10 cellular contexts compared by ENCODE assay signal in the genomic region with DNA sequence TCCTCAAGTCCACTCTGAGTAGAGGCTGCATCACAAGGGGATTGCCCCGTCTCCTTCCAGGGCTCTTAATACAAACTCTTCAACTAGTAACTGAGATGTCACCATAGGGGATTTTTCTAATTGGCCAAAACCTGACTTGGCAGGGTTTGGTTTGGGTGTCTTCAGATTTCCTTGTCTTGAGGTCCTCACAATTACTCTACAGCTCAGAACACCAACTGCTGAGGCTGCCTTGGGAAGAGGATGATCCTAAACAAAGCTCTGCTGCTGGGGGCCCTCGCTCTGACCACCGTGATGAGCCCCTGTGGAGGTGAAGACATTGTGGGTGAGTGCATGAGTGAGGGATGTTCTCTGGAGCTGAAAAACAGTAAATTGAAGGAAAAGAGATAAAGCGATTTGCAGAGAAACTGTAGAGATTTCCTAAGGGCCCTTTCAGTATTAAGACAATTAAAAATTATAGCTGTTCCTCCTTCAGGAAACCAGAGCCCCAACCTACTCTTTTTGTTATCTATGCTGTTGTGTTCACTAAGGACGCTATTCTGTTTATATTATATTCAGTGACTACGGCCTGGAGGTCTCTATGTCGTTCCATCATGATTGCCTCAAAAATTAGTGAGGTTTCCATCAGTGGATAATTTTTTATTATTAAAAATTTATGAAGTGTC. TPM values are rescaled to one million over a fixed set of nuclear protein-coding genes. Genes with fewer than 3 reads are reported as not detected.
DNase-seq lines count a peak whose midpoint lies in the region; ATAC-seq and TF ChIP-seq lines count a peak whose summit lies in the region.
"Had no signal": no experiment of that assay in that cellular context is flagged by ENCODE, and none has a peak within 500 bp of the region (broad histone marks: within the 10 kb centered on the region; RNA-seq: fewer than 3 reads in every experiment).

A gene (plus strand): TSS at position 188 of the 662 bp plus-strand sequence. CDS start 53 bp downstream, at position 241.

- H3K27ac ChIP-seq in smooth muscle cell (ENCODE audit: low read depth): peak within 1 kb of the TSS; percentile 88

- H3K9ac ChIP-seq in smooth muscle cell (ENCODE audit: low read depth): peak within 1 kb of the TSS; percentile 11

- H3K4me1 ChIP-seq in smooth muscle cell (ENCODE audit: low read depth): peaks cover 5% of the 10 kb centered on the region

- H4K20me1 ChIP-seq in smooth muscle cell (ENCODE audit: low read depth): no peaks in the 10 kb centered on the region

- WGBS in smooth muscle cell (ENCODE audit: low lambda C conversion rate): 89% methylated on average over 7 of the region's 7 CpGs

- no peak for TF ChIP-seq CTCF in activated B cell treated with CpG ODN at 0.5 μM for 24 hours (IDR thresholded peaks at IDR 0.05)
- no peak for TF ChIP-seq CTCF in smooth muscle cell (IDR thresholded peaks at IDR 0.05; ENCODE audit: borderline replicate concordance, insufficient read depth, poor library complexity, severe bottlenecking)

- no peaks in the 10 kb centered on the region for H3K9me3 Mint-ChIP-seq in activated B cell treated with CpG ODN at 0.5 μM for 24 hours
- H3K9me3 Mint-ChIP-seq in activated CD4-positive, alpha-beta T cell treated with anti-CD3 and anti-CD28 coated beads, Interleukin-2, amount 10 ng/mL, durations not matched to agents 7 days and 5 days: no peaks in the 10 kb centered on the region

- CTCF ChIA-PET in activated B cell treated with CpG ODN at 0.5 μM for 24 hours (lab: Charles Lee): interaction anchor here (0.8 to 1.5 kb wide), 5 partner anchors 14 to 205 kb away, joined by 3 to 5 read pairs (median 3); no protein-coding TSS in a partner anchor
- CTCF ChIA-PET in activated CD4-positive, alpha-beta T cell treated with anti-CD3 and anti-CD28 coated beads, Interleukin-2, amount 10 ng/mL, durations not matched to agents 7 days and 5 days (lab: Charles Lee): interaction anchor here (0.6 to 0.9 kb wide), 2 partner anchors 9 to 242 kb away, joined by 4 to 5 read pairs; no protein-coding TSS in a partner anchor

- peak; percentile 77 for ATAC-seq in GM18909 (IDR thresholded peaks at IDR 0.05; ENCODE audit: poor library complexity, unreplicated experiment)
- peak; percentile 63 for ATAC-seq in HG02870 (IDR thresholded peaks at IDR 0.05; ENCODE audit: unreplicated experiment)
- peak; percentile 85 for ATAC-seq in activated B cell treated with CpG ODN at 0.5 μM for 24 hours (ENCODE audit: low read depth)
- ATAC-seq in left lobe of liver: no peak

- no peaks in the 10 kb centered on the region for H3K27me3 Mint-ChIP-seq in activated B cell treated with CpG ODN at 0.5 μM for 24 hours
- H3K27me3 Mint-ChIP-seq in activated CD4-positive, alpha-beta T cell treated with anti-CD3 and anti-CD28 coated beads, Interleukin-2, amount 10 ng/mL, durations not matched to agents 7 days and 5 days: peaks cover 19% of the 10 kb centered on the region

- POLR2A ChIA-PET in activated B cell treated with CpG ODN at 0.5 μM for 24 hours (lab: Charles Lee): interaction anchor here (0.6 to 15.2 kb wide), 42 partner anchors 9 to 337 kb away, joined by 3 to 360 read pairs (median 5); a partner anchor contains a TSS
- POLR2A ChIA-PET in activated CD4-positive, alpha-beta T cell treated with anti-CD3 and anti-CD28 coated beads, Interleukin-2, amount 10 ng/mL, durations not matched to agents 7 days and 5 days (lab: Charles Lee): no interaction called here

- no peaks in the 10 kb centered on the region for H3K27me3 ChIP-seq in smooth muscle cell (ENCODE audit: low read depth)

- peaks cover 72% of the 10 kb centered on the region for H3K4me1 Mint-ChIP-seq in activated B cell treated with CpG ODN at 0.5 μM for 24 hours
- H3K4me1 Mint-ChIP-seq in activated CD4-positive, alpha-beta T cell treated with anti-CD3 and anti-CD28 coated beads, Interleukin-2, amount 10 ng/mL, durations not matched to agents 7 days and 5 days: peaks cover 14% of the 10 kb centered on the region

- no peaks in the 10 kb centered on the region for H3F3A ChIP-seq in smooth muscle cell (ENCODE audit: low read depth)

- peak within 1 kb of the TSS; percentile 100 for H3K4me3 Mint-ChIP-seq in activated B cell treated with CpG ODN at 0.5 μM for 24 hours
- no peak within 1 kb of the TSS for H3K4me3 Mint-ChIP-seq in activated CD4-positive, alpha-beta T cell treated with anti-CD3 and anti-CD28 coated beads, Interleukin-2, amount 10 ng/mL, durations not matched to agents 7 days and 5 days

- H3K36me3 Mint-ChIP-seq in activated B cell treated with CpG ODN at 0.5 μM for 24 hours (ENCODE audit: low read depth): peaks cover 64% of the 10 kb centered on the region
- H3K36me3 Mint-ChIP-seq in activated CD4-positive, alpha-beta T cell treated with anti-CD3 and anti-CD28 coated beads, Interleukin-2, amount 10 ng/mL, durations not matched to agents 7 days and 5 days (ENCODE audit: low read depth): no peaks in the 10 kb centered on the region

- H3K4me2 ChIP-seq in smooth muscle cell: peak within 1 kb of the TSS; percentile 10

- H3K4me3 ChIP-seq in smooth muscle cell: no peak within 1 kb of the TSS

- no peaks in the 10 kb centered on the region for H3K9me3 ChIP-seq in smooth muscle cell (replicated peaks; ENCODE audit: low read depth)

- intact Hi-C loops in activated B cell treated with CpG ODN at 0.5 μM for 24 hours (cut with micrococcal nuclease): loop anchor here (1.0 to 2.0 kb wide), 4 partner anchors 9 to 33 kb away; no protein-coding TSS in a partner anchor

- H3K27ac Mint-ChIP-seq in activated B cell treated with CpG ODN at 0.5 μM for 24 hours: peak within 1 kb of the TSS; percentile 100
- no peak within 1 kb of the TSS for H3K27ac Mint-ChIP-seq in activated CD4-positive, alpha-beta T cell treated with anti-CD3 and anti-CD28 coated beads, Interleukin-2, amount 10 ng/mL, durations not matched to agents 7 days and 5 days

- H3K79me2 ChIP-seq in smooth muscle cell (ENCODE audit: low read depth): no peaks in the 10 kb centered on the region

- H2AFZ ChIP-seq in smooth muscle cell (ENCODE audit: low read depth): no peak within 1 kb of the TSS

- H3K36me3 ChIP-seq in smooth muscle cell (ENCODE audit: low read depth): no peaks in the 10 kb centered on the region

- DNase-seq in activated B cell treated with CpG ODN at 0.5 μM for 24 hours (no peak), smooth muscle cell (lab: John Stamatoyannopoulos, UW; ENCODE audit: unreplicated experiment) (no peak), NCI-H524 treated with DMSO at 0.1 percent for 48 hours (lab: John Stamatoyannopoulos, UW) (no peak), left lobe of liver (ENCODE audit: low spot score) (no peak), T-helper 9 cell (no peak)
- no peak for DNase-seq in activated CD4-positive, alpha-beta T cell treated with anti-CD3 and anti-CD28 coated beads, Interleukin-2, amount 10 ng/mL, durations not matched to agents 7 days and 5 days
- DNase-seq: NCI-H1092 had no signal

RNA-seq across cellular contexts. Expression of the gene that starts here (rescaled TPM):
- total RNA-seq in activated B cell treated with CpG ODN at 0.5 μM for 24 hours: 628 and 664 TPM in 2 replicates
- total RNA-seq in smooth muscle cell: 1.0 TPM in 1 of 2 replicates, not detected in the other
- not detected in 2 replicates for polyA plus RNA-seq in smooth muscle cell
- total RNA-seq in left lobe of liver: 1.2 TPM
- total RNA-seq in activated CD4-positive, alpha-beta T cell treated with anti-CD3 and anti-CD28 coated beads, Interleukin-2, amount 10 ng/mL, durations not matched to agents 7 days and 5 days: 1 to 10 TPM; 4.7 to 5.2 TPM
- total RNA-seq: renal cortical epithelial cell had no signal

Comparison
In these comparisons a context has a peak if more than half of its experiments do, and no peak if none do; other contexts are left out.
1. RNA of the gene that starts here (total RNA-seq): 628 to 664 TPM in activated B cell treated with CpG ODN at 0.5 μM for 24 hours; 4.7 to 5.2 TPM in activated CD4-positive, alpha-beta T cell treated with anti-CD3 and anti-CD28 coated beads, Interleukin-2, amount 10 ng/mL, durations not matched to agents 7 days and 5 days, 1.2 TPM in left lobe of liver (single experiment) and 1.0 TPM in smooth muscle cell; every median in the first group is over 100 times any median in the second.